In genomic region chr15:91061997-91062396, GRCh38 we compare ENCODE assay signal across 28 cellular contexts. TPM values are rescaled to one million over a fixed set of nuclear protein-coding genes. Genes with fewer than 3 reads are reported as not detected.
"Had no signal": no experiment of that assay in that cellular context is flagged by ENCODE, and none has a peak within 500 bp of the region (broad histone marks: within the 10 kb centered on the region; RNA-seq: fewer than 3 reads in every experiment).

No MANE protein-coding gene starts in this region.

- H3K4me3 Mint-ChIP-seq: activated naive CD4-positive, alpha-beta T cell treated with anti-CD3 and anti-CD28 coated beads for 36 hours; activated naive CD8-positive, alpha-beta T cell treated with anti-CD3 and anti-CD28 coated beads for 36 hours; activated T-cell treated with anti-CD3 and anti-CD28 coated beads, Interleukin-2, amount 50 U/mL, for 72 hours; nephron; stimulated activated effector memory CD8-positive, alpha-beta T cell treated with anti-CD3 and anti-CD28 coated beads, Interleukin-12 subunit alpha, Interleukin-12 subunit beta, amount 100 ng/mL, for 72 hours; stimulated activated naive CD8-positive, alpha-beta T cell treated with anti-CD3 and anti-CD28 coated beads, Interleukin-15, amount 100 ng/mL, for 72 hours; T-helper 2 cell treated with Interferon-gamma antibody and Interleukin-4, amounts not matched to agents 5 μg/mL and 100 μg/mL, for 36 hours; type B pancreatic cell had no signal

- DNase-seq: activated CD4-positive, alpha-beta T cell treated with anti-CD3 and anti-CD28 coated beads for 4 hours; activated CD4-positive, alpha-beta T cell treated with anti-CD3 and anti-CD28 coated beads, Interleukin-2, amount 50 U/mL, for 4 hours; activated naive CD4-positive, alpha-beta T cell treated with anti-CD3 and anti-CD28 coated beads for 36 hours; activated naive CD8-positive, alpha-beta T cell treated with anti-CD3 and anti-CD28 coated beads for 36 hours; activated T-cell treated with anti-CD3 and anti-CD28 coated beads for 4 hours; activated T-cell treated with anti-CD3 and anti-CD28 coated beads, Interleukin-2, amount 50 U/mL, for 72 hours; adrenal gland; aorta; dermis blood vessel endothelial cell; effector CD4-positive, alpha-beta T cell; esophagus squamous epithelium; foreskin melanocyte; left ventricle myocardium inferior; mucosa of descending colon; ovary; small intestine; stimulated activated CD4-positive, alpha-beta T cell treated with anti-CD3 and anti-CD28 coated beads, Interleukin-4, amount 100 ng/mL, for 24 hours; stimulated activated naive CD8-positive, alpha-beta T cell treated with anti-CD3 and anti-CD28 coated beads, Interleukin-15, amount 100 ng/mL, for 72 hours had no signal

- H3K27ac Mint-ChIP-seq: activated naive CD4-positive, alpha-beta T cell treated with anti-CD3 and anti-CD28 coated beads for 36 hours; activated naive CD8-positive, alpha-beta T cell treated with anti-CD3 and anti-CD28 coated beads for 36 hours; activated T-cell treated with anti-CD3 and anti-CD28 coated beads, Interleukin-2, amount 50 U/mL, for 72 hours; nephron; stimulated activated effector memory CD8-positive, alpha-beta T cell treated with anti-CD3 and anti-CD28 coated beads, Interleukin-12 subunit alpha, Interleukin-12 subunit beta, amount 100 ng/mL, for 72 hours; stimulated activated naive CD8-positive, alpha-beta T cell treated with anti-CD3 and anti-CD28 coated beads, Interleukin-15, amount 100 ng/mL, for 72 hours; T-helper 2 cell treated with Interferon-gamma antibody and Interleukin-4, amounts not matched to agents 5 μg/mL and 100 μg/mL, for 36 hours; type B pancreatic cell had no signal

- H3K9me3 ChIP-seq: adrenal gland, body of pancreas, esophagus squamous epithelium, mucosa of descending colon, ovary, prostate gland, vagina had no signal

- H3K27me3 ChIP-seq: adrenal gland, body of pancreas, ovary, vagina had no signal

- H3K27ac ChIP-seq: adrenal gland, body of pancreas, esophagus squamous epithelium, left ventricle myocardium inferior, ovary, prostate gland, vagina had no signal

- H3K4me1 ChIP-seq: adrenal gland, body of pancreas, esophagus squamous epithelium, left ventricle myocardium inferior, prostate gland, vagina had no signal

- H3K4me3 ChIP-seq: adrenal gland, body of pancreas, esophagus squamous epithelium, left ventricle myocardium inferior, lung, mucosa of descending colon, ovary, prostate gland, vagina had no signal

- H3K36me3 ChIP-seq: adrenal gland, esophagus squamous epithelium, left ventricle myocardium inferior, ovary, prostate gland, vagina had no signal

- H3K4me1 Mint-ChIP-seq: activated naive CD8-positive, alpha-beta T cell treated with anti-CD3 and anti-CD28 coated beads for 36 hours; nephron; stimulated activated effector memory CD8-positive, alpha-beta T cell treated with anti-CD3 and anti-CD28 coated beads, Interleukin-12 subunit alpha, Interleukin-12 subunit beta, amount 100 ng/mL, for 72 hours; stimulated activated naive CD8-positive, alpha-beta T cell treated with anti-CD3 and anti-CD28 coated beads, Interleukin-15, amount 100 ng/mL, for 72 hours had no signal

- H3K36me3 Mint-ChIP-seq: activated naive CD8-positive, alpha-beta T cell treated with anti-CD3 and anti-CD28 coated beads for 36 hours; stimulated activated effector memory CD8-positive, alpha-beta T cell treated with anti-CD3 and anti-CD28 coated beads, Interleukin-12 subunit alpha, Interleukin-12 subunit beta, amount 100 ng/mL, for 72 hours; type B pancreatic cell had no signal

- H3K9me3 Mint-ChIP-seq: nephron; T-helper 2 cell treated with Interferon-gamma antibody and Interleukin-4, amounts not matched to agents 5 μg/mL and 100 μg/mL, for 36 hours; type B pancreatic cell had no signal

- ATAC-seq: activated T-cell treated with anti-CD3 and anti-CD28 coated beads, Interleukin-2, amount 50 U/mL, for 72 hours; body of pancreas; mucosa of descending colon; sciatic nerve; stimulated activated effector memory CD8-positive, alpha-beta T cell treated with anti-CD3 and anti-CD28 coated beads, Interleukin-12 subunit alpha, Interleukin-12 subunit beta, amount 100 ng/mL, for 72 hours; stimulated activated naive CD8-positive, alpha-beta T cell treated with anti-CD3 and anti-CD28 coated beads, Interleukin-15, amount 100 ng/mL, for 72 hours had no signal

RNA-seq across cellular contexts. Expression of gene SV2B, which starts 38.1 kb away (rescaled TPM):
- total RNA-seq: myocyte had no signal
- polyA plus RNA-seq: aorta had no signal
